ENCODE assay signal across 9 cellular contexts in the genomic region with DNA sequence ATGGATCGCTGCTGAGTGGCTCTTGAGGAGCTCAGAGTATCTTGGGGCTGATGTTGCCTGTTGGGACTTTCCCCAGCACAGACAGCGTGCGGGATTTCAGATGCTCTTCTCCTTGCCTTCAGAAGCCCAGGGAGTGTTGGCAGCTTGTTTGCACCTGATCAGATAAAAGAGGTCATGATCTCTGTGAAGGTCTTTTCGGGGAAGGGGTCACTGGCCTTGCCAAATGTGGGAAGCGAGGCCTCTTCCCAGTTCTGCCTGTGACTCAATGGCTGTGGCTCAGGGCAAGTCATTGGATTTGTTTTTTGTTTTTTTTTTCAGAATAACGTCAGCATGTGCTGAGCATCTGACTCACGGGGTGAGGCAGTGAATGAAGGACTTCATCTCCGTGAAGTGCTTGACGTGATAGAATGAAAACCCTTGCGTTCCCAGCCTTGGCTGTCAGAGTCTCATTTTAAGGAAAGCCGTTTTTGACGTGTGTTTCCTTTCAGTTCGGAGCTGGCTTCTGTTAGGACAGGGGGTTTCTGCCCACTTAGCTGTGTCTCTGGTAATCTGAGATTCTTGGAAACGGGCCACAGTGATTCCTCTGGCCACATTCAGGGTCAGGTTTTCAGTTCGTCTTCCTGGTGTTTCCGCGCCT. TPM values are rescaled to one million over a fixed set of nuclear protein-coding genes. Genes with fewer than 3 reads are reported as not detected.
A peak's percentile ranks its signal among the peaks of the same experiment; 100 is the strongest.
DNase-seq lines count a peak whose midpoint lies in the region; ATAC-seq and TF ChIP-seq lines count a peak whose summit lies in the region.
"Had no signal": no experiment of that assay in that cellular context is flagged by ENCODE, and none has a peak within 500 bp of the region (broad histone marks: within the 10 kb centered on the region; RNA-seq: fewer than 3 reads in every experiment).

No MANE protein-coding gene starts in this region.

- intact Hi-C loops in left cardiac atrium (cut with DNase I): no loop called here
- intact Hi-C loops in activated CD4-positive, alpha-beta memory T cell treated with anti-CD3 and anti-CD28 coated beads for 36 hours (cut with micrococcal nuclease): no loop called here

- H2BK15ac ChIP-seq in H9 (ENCODE audit: low read depth, low read length): no peak overlapping the region

- H3K79me1 ChIP-seq in H9 (ENCODE audit: insufficient read depth, low read depth, low read length, poor library complexity, severe bottlenecking): no peaks in the 10 kb centered on the region

- H3K9ac ChIP-seq in H9 (ENCODE audit: extremely low read depth, insufficient read length, low read length): no peak overlapping the region

- H3K4me2 ChIP-seq in H9 (ENCODE audit: insufficient read depth, insufficient read length, low read length): no peak overlapping the region

- H3T11ph ChIP-seq in H9 (ENCODE audit: low read length): no peak overlapping the region

- H3K4me1 Mint-ChIP-seq in H9: peaks cover 40 to 55% of the 10 kb centered on the region in 2 experiments
- peaks cover 64% of the 10 kb centered on the region for H3K4me1 Mint-ChIP-seq in stimulated activated memory B cell treated with anti-CD40 and anti-IgM and Interleukin-4, amounts not matched to agents 10 μg/mL and 1 μg/mL and 100 μg/mL, for 72 hours
- H3K4me1 Mint-ChIP-seq in activated CD4-positive, alpha-beta memory T cell treated with anti-CD3 and anti-CD28 coated beads for 36 hours (ENCODE audit: low read depth): peaks cover 63% of the 10 kb centered on the region

- H4K8ac ChIP-seq in H9 (replicated peaks; ENCODE audit: insufficient read length, low read depth, low read length): no peak overlapping the region

- H3K4me1 ChIP-seq in H9 (ENCODE audit: insufficient read depth, low read length): peaks cover 15% of the 10 kb centered on the region; the same call in 1 of the 2 replicates

- no CpG with 5 or more reads among the region's 17 CpGs for WGBS in H9 (ENCODE audit: extremely low coverage, insufficient read length, low lambda C conversion rate)

- H4K20me1 ChIP-seq in H9 (ENCODE audit: control insufficient read depth, insufficient read depth, insufficient read length): no peaks in the 10 kb centered on the region

- peaks cover 5% of the 10 kb centered on the region; the same call in 1 of the 2 replicates for H3K79me2 ChIP-seq in H9 (ENCODE audit: insufficient read depth, low read length)

- H3K36me3 Mint-ChIP-seq in H9 (ENCODE audit: insufficient read depth in 1 of 3, low read depth in 3 of 3): peaks cover 8 to 20% (median 11%) of the 10 kb centered on the region in 3 experiments; a peak in 4 of 7 replicates
- peaks cover 26% of the 10 kb centered on the region for H3K36me3 Mint-ChIP-seq in stimulated activated memory B cell treated with anti-CD40 and anti-IgM and Interleukin-4, amounts not matched to agents 10 μg/mL and 1 μg/mL and 100 μg/mL, for 72 hours
- peaks cover 29% of the 10 kb centered on the region for H3K36me3 Mint-ChIP-seq in activated CD4-positive, alpha-beta memory T cell treated with anti-CD3 and anti-CD28 coated beads for 36 hours

- H3K23me2 ChIP-seq in H9 (ENCODE audit: insufficient read length, low read depth, low read length, poor library complexity, severe bottlenecking): no peaks in the 10 kb centered on the region

- H3K4ac ChIP-seq in H9 (ENCODE audit: low read depth, low read length): no peak overlapping the region

- no peak overlapping the region for H3K4me3 Mint-ChIP-seq in H9
- H3K4me3 Mint-ChIP-seq in stimulated activated memory B cell treated with anti-CD40 and anti-IgM and Interleukin-4, amounts not matched to agents 10 μg/mL and 1 μg/mL and 100 μg/mL, for 72 hours: no peak overlapping the region
- no peak overlapping the region for H3K4me3 Mint-ChIP-seq in activated CD4-positive, alpha-beta memory T cell treated with anti-CD3 and anti-CD28 coated beads for 36 hours

- DNase-seq in H9 (no peak), amniotic epithelial cell (ENCODE audit: low read depth) (peak; percentile 94), left cardiac atrium (peak; percentile 68), NCI-H526 (lab: John Stamatoyannopoulos, UW) (no peak), NCI-H524 treated with DMSO at 0.1 percent for 48 hours (lab: John Stamatoyannopoulos, UW) (no peak)
- DNase-seq in activated CD4-positive, alpha-beta memory T cell treated with anti-CD3 and anti-CD28 coated beads for 36 hours: no peak
- DNase-seq: activated CD4-positive, alpha-beta T cell treated with anti-CD3 and anti-CD28 coated beads for 1 hour had no signal

- POLR2A ChIA-PET in activated CD4-positive, alpha-beta memory T cell treated with anti-CD3 and anti-CD28 coated beads for 36 hours (lab: Charles Lee): interaction anchor here (1.0 kb wide), 1 partner anchor 9 kb away, joined by 3 read pairs; no protein-coding TSS in a partner anchor

- no peak overlapping the region for H3K23ac ChIP-seq in H9 (ENCODE audit: insufficient read length, low read depth, low read length)

- no peak overlapping the region for H3K27ac ChIP-seq in H9 (ENCODE audit: insufficient read length, low read depth, low read length)

- no peak overlapping the region for H2BK120ac ChIP-seq in H9 (ENCODE audit: low read depth, low read length, poor library complexity, severe bottlenecking)

- H2BK12ac ChIP-seq in H9 (ENCODE audit: insufficient read length, low read depth, low read length): no peak overlapping the region

- H3K27me3 ChIP-seq in H9 (ENCODE audit: insufficient read depth, low read length): no peaks in the 10 kb centered on the region

- H3K9me3 Mint-ChIP-seq in H9: no peaks in the 10 kb centered on the region
- no peaks in the 10 kb centered on the region for H3K9me3 Mint-ChIP-seq in stimulated activated memory B cell treated with anti-CD40 and anti-IgM and Interleukin-4, amounts not matched to agents 10 μg/mL and 1 μg/mL and 100 μg/mL, for 72 hours
- H3K9me3 Mint-ChIP-seq in activated CD4-positive, alpha-beta memory T cell treated with anti-CD3 and anti-CD28 coated beads for 36 hours: no peaks in the 10 kb centered on the region

- TF ChIP-seq CTCF in H9 (conservative IDR thresholded peaks at IDR 0.05): no peak

- H3K14ac ChIP-seq in H9 (ENCODE audit: insufficient read depth, low read length): no peak overlapping the region

- H3K18ac ChIP-seq in H9 (ENCODE audit: insufficient read length, low read depth, low read length): no peak overlapping the region

- H4K5ac ChIP-seq in H9 (ENCODE audit: insufficient read length, low read depth, low read length): no peak overlapping the region

- no peak overlapping the region for H3K56ac ChIP-seq in H9 (ENCODE audit: insufficient read length, low read depth, low read length)

- H2AFZ ChIP-seq in H9 (ENCODE audit: low read length): no peak overlapping the region

- H3K9me3 ChIP-seq in H9 (ENCODE audit: control insufficient read depth, low read depth, low read length): no peaks in the 10 kb centered on the region

- H3K27ac Mint-ChIP-seq in H9: peak overlapping the region in 2 of 3 experiments; percentile 53 to 85; a peak in 2 of 7 replicates
- peak overlapping the region; percentile 90 for H3K27ac Mint-ChIP-seq in stimulated activated memory B cell treated with anti-CD40 and anti-IgM and Interleukin-4, amounts not matched to agents 10 μg/mL and 1 μg/mL and 100 μg/mL, for 72 hours
- no peak overlapping the region for H3K27ac Mint-ChIP-seq in activated CD4-positive, alpha-beta memory T cell treated with anti-CD3 and anti-CD28 coated beads for 36 hours

- no peak overlapping the region for H2BK20ac ChIP-seq in H9 (ENCODE audit: low read depth, low read length, poor library complexity, severe bottlenecking)

- CTCF ChIA-PET in activated CD4-positive, alpha-beta memory T cell treated with anti-CD3 and anti-CD28 coated beads for 36 hours (lab: Charles Lee): no interaction called here

- H3K27me3 Mint-ChIP-seq in H9 (ENCODE audit: low read depth): no peaks in the 10 kb centered on the region
- H3K27me3 Mint-ChIP-seq in stimulated activated memory B cell treated with anti-CD40 and anti-IgM and Interleukin-4, amounts not matched to agents 10 μg/mL and 1 μg/mL and 100 μg/mL, for 72 hours: no peaks in the 10 kb centered on the region
- H3K27me3 Mint-ChIP-seq in activated CD4-positive, alpha-beta memory T cell treated with anti-CD3 and anti-CD28 coated beads for 36 hours: no peaks in the 10 kb centered on the region

- no peak overlapping the region for H2AK5ac ChIP-seq in H9 (ENCODE audit: insufficient read length, low read length)

- no peak overlapping the region for H4K91ac ChIP-seq in H9 (ENCODE audit: insufficient read length, low read depth, low read length)

- H2BK5ac ChIP-seq in H9 (ENCODE audit: insufficient read length, low read length): no peak overlapping the region

- ATAC-seq in left cardiac atrium: peak; percentile 80 to 88
- no peak for ATAC-seq in stimulated activated memory B cell treated with anti-CD40 and anti-IgM and Interleukin-4, amounts not matched to agents 10 μg/mL and 1 μg/mL and 100 μg/mL, for 72 hours
- no peak for ATAC-seq in HG02973 (IDR thresholded peaks at IDR 0.05; ENCODE audit: unreplicated experiment)

RNA-seq across cellular contexts. Expression of a gene that starts 46.7 kb away (rescaled TPM):
- total RNA-seq in H9 (2021) (56.1 and 57.6 TPM in 2 replicates), left cardiac atrium (10 to 100 TPM; 36.8 to 50.7 TPM)
- 10 to 100 TPM; 49.5 to 51.0 TPM for total RNA-seq in activated CD4-positive, alpha-beta memory T cell treated with anti-CD3 and anti-CD28 coated beads for 36 hours

Comparison
In these comparisons a context has a peak if more than half of its experiments do, and no peak if none do; other contexts are left out.
1. DNase-seq: peak in amniotic epithelial cell (single experiment) and left cardiac atrium (single experiment); none in H9 (single experiment), NCI-H526 (0 of 2), activated CD4-positive, alpha-beta memory T cell treated with anti-CD3 and anti-CD28 coated beads for 36 hours (single experiment) and NCI-H524 treated with DMSO at 0.1 percent for 48 hours (single experiment).
2. ATAC-seq: peak in left cardiac atrium (2 of 2); none in stimulated activated memory B cell treated with anti-CD40 and anti-IgM and Interleukin-4, amounts not matched to agents 10 μg/mL and 1 μg/mL and 100 μg/mL, for 72 hours (single experiment) and HG02973 (single experiment).